ENCODE assay signal across 1 cellular context in the genomic region with DNA sequence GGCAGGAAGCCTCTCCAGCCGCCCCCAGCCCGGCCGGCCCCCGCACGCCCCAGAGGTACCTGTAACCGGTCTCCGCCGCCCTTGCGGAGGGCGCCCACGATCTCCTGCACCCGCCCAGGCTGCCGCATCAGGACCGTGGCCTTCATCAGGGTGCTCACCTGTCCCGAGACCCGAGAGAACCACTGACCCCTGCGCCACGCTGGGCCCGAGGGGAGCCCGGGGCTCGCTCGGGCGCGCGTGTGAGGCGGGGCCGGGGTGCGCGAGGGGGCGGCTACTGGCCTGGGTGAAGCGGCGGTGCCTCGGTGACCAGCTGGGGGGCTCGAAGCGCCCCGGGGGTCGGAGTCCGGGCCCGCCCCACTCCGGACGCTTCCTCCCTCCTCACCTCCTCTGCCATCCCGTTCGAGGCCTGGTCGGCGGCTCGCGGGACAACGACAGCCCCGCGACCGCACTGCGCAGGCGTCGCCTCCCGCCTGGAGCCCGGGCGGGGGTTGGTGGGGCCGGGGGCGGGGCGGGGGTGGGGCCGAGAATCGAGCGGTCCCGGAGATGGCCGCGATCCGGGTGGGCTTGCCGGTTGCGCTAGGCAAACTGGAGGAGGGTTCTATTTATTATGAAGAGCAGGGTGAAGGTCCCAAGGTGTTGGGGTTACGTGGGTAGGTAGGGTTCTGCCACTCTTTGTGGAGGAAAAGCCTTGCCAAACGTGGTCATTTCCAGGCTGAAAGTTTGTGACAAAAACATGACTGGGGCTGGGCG.
TF ChIP-seq lines count a peak whose summit lies in the region.

A gene (minus strand): TSS at position 433 of the 750 bp plus-strand sequence. CDS start 39 bp downstream, at position 394.

TF ChIP-seq in HepG2, 621 proteins besides CTCF, POLR2A, EP300 and RAD21 (continued from another document and continues in another):
- TF ChIP-seq, protein P1, sequence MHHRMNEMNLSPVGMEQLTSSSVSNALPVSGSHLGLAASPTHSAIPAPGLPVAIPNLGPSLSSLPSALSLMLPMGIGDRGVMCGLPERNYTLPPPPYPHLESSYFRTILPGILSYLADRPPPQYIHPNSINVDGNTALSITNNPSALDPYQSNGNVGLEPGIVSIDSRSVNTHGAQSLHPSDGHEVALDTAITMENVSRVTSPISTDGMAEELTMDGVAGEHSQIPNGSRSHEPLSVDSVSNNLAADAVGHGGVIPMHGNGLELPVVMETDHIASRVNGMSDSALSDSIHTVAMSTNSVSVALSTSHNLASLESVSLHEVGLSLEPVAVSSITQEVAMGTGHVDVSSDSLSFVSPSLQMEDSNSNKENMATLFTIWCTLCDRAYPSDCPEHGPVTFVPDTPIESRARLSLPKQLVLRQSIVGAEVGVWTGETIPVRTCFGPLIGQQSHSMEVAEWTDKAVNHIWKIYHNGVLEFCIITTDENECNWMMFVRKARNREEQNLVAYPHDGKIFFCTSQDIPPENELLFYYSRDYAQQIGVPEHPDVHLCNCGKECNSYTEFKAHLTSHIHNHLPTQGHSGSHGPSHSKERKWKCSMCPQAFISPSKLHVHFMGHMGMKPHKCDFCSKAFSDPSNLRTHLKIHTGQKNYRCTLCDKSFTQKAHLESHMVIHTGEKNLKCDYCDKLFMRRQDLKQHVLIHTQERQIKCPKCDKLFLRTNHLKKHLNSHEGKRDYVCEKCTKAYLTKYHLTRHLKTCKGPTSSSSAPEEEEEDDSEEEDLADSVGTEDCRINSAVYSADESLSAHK (CRISPR knock-in tag; IDR thresholded peaks at IDR 0.05; ENCODE audit: borderline replicate concordance): no peak
- TF ChIP-seq ZNF546 (CRISPR knock-in tag; conservative IDR thresholded peaks at IDR 0.05) (peak; percentile 96), HOXA5 (CRISPR knock-in tag; IDR thresholded peaks at IDR 0.05) (peak; percentile 53), ZNF556 (CRISPR knock-in tag; IDR thresholded peaks at IDR 0.05; ENCODE audit: borderline replicate concordance) (no peak; the same call in 1 of the 2 replicates), KLF13 (CRISPR knock-in tag; IDR thresholded peaks at IDR 0.05) (0 out of 2 replicates have a peak, but pooled peaks have one; percentile 54), ZNF550 (CRISPR knock-in tag; IDR thresholded peaks at IDR 0.05; ENCODE audit: borderline replicate concordance) (no peak), ZNF616 (CRISPR knock-in tag; IDR thresholded peaks at IDR 0.05; ENCODE audit: low read depth) (peak; percentile 65; the same call in 1 of the 2 replicates), KLF16 (CRISPR knock-in tag; IDR thresholded peaks at IDR 0.05) (no peak; a peak in 2 of 4 replicates), ZNF317 (CRISPR knock-in tag; IDR thresholded peaks at IDR 0.05) (no peak), NBN (conservative IDR thresholded peaks at IDR 0.05) (no peak), ZNF563 (CRISPR knock-in tag; IDR thresholded peaks at IDR 0.05) (peak; percentile 83), ZKSCAN8 (CRISPR knock-in tag; IDR thresholded peaks at IDR 0.05; ENCODE audit: borderline replicate concordance) (no peak), KAT8 (CRISPR knock-in tag; IDR thresholded peaks at IDR 0.05) (no peak; the same call in 1 of the 2 replicates), ZNF350 (CRISPR knock-in tag; IDR thresholded peaks at IDR 0.05; ENCODE audit: borderline replicate concordance, low read depth) (no peak), SMC3 (IDR thresholded peaks at IDR 0.05; ENCODE audit: low read length) (no peak), ZNF607 (CRISPR knock-in tag; IDR thresholded peaks at IDR 0.05; ENCODE audit: borderline replicate concordance) (0 out of 2 replicates have a peak, but pooled peaks have one; percentile 70), MTF1 (CRISPR knock-in tag; IDR thresholded peaks at IDR 0.05) (no peak), PHB2 (IDR thresholded peaks at IDR 0.05; ENCODE audit: partially characterized antibody) (no peak), ZNF883 (CRISPR knock-in tag; IDR thresholded peaks at IDR 0.05; ENCODE audit: not compliant biosample characterization) (peak; percentile 94), SNRNP70 (IDR thresholded peaks at IDR 0.05; ENCODE audit: low read depth, low read length) (no peak), CHD4 (IDR thresholded peaks at IDR 0.05; ENCODE audit: borderline replicate concordance, low read length) (no peak), SUZ12 (IDR thresholded peaks at IDR 0.05; ENCODE audit: low read depth, low read length) (no peak), ZSCAN29 (CRISPR knock-in tag; conservative IDR thresholded peaks at IDR 0.05) (no peak)
- TF ChIP-seq, protein P2, sequence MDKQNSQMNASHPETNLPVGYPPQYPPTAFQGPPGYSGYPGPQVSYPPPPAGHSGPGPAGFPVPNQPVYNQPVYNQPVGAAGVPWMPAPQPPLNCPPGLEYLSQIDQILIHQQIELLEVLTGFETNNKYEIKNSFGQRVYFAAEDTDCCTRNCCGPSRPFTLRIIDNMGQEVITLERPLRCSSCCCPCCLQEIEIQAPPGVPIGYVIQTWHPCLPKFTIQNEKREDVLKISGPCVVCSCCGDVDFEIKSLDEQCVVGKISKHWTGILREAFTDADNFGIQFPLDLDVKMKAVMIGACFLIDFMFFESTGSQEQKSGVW (CRISPR knock-in tag; IDR thresholded peaks at IDR 0.05; ENCODE audit: borderline replicate concordance): no peak
- TF ChIP-seq, protein P3, sequence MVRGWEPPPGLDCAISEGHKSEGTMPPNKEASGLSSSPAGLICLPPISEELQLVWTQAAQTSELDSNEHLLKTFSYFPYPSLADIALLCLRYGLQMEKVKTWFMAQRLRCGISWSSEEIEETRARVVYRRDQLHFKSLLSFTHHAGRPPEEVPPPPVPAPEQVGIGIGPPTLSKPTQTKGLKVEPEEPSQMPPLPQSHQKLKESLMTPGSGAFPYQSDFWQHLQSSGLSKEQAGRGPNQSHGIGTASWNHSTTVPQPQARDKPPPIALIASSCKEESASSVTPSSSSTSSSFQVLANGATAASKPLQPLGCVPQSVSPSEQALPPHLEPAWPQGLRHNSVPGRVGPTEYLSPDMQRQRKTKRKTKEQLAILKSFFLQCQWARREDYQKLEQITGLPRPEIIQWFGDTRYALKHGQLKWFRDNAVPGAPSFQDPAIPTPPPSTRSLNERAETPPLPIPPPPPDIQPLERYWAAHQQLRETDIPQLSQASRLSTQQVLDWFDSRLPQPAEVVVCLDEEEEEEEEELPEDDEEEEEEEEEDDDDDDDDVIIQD (CRISPR knock-in tag; IDR thresholded peaks at IDR 0.05; ENCODE audit: low read depth): no peak
- TF ChIP-seq, protein P4, sequence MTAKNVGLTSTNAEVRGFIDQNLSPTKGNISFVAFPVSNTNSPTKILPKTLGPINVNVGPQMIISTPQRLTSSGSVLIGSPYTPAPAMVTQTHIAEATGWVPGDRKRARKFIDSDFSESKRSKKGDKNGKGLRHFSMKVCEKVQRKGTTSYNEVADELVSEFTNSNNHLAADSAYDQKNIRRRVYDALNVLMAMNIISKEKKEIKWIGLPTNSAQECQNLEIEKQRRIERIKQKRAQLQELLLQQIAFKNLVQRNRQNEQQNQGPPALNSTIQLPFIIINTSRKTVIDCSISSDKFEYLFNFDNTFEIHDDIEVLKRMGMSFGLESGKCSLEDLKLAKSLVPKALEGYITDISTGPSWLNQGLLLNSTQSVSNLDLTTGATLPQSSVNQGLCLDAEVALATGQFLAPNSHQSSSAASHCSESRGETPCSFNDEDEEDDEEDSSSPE (CRISPR knock-in tag; IDR thresholded peaks at IDR 0.05): no peak
- TF ChIP-seq, protein P5, sequence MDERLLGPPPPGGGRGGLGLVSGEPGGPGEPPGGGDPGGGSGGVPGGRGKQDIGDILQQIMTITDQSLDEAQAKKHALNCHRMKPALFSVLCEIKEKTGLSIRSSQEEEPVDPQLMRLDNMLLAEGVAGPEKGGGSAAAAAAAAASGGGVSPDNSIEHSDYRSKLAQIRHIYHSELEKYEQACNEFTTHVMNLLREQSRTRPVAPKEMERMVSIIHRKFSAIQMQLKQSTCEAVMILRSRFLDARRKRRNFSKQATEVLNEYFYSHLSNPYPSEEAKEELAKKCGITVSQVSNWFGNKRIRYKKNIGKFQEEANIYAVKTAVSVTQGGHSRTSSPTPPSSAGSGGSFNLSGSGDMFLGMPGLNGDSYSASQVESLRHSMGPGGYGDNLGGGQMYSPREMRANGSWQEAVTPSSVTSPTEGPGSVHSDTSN (CRISPR knock-in tag; IDR thresholded peaks at IDR 0.05): no peak
- TF ChIP-seq, protein P6, sequence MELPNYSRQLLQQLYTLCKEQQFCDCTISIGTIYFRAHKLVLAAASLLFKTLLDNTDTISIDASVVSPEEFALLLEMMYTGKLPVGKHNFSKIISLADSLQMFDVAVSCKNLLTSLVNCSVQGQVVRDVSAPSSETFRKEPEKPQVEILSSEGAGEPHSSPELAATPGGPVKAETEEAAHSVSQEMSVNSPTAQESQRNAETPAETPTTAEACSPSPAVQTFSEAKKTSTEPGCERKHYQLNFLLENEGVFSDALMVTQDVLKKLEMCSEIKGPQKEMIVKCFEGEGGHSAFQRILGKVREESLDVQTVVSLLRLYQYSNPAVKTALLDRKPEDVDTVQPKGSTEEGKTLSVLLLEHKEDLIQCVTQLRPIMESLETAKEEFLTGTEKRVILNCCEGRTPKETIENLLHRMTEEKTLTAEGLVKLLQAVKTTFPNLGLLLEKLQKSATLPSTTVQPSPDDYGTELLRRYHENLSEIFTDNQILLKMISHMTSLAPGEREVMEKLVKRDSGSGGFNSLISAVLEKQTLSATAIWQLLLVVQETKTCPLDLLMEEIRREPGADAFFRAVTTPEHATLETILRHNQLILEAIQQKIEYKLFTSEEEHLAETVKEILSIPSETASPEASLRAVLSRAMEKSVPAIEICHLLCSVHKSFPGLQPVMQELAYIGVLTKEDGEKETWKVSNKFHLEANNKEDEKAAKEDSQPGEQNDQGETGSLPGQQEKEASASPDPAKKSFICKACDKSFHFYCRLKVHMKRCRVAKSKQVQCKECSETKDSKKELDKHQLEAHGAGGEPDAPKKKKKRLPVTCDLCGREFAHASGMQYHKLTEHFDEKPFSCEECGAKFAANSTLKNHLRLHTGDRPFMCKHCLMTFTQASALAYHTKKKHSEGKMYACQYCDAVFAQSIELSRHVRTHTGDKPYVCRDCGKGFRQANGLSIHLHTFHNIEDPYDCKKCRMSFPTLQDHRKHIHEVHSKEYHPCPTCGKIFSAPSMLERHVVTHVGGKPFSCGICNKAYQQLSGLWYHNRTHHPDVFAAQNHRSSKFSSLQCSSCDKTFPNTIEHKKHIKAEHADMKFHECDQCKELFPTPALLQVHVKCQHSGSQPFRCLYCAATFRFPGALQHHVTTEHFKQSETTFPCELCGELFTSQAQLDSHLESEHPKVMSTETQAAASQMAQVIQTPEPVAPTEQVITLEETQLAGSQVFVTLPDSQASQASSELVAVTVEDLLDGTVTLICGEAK (IDR thresholded peaks at IDR 0.05): no peak
- TF ChIP-seq, protein P6 (CRISPR knock-in tag; IDR thresholded peaks at IDR 0.05): peak; percentile 42; the same call in 1 of the 2 replicates
- TF ChIP-seq, protein P7, sequence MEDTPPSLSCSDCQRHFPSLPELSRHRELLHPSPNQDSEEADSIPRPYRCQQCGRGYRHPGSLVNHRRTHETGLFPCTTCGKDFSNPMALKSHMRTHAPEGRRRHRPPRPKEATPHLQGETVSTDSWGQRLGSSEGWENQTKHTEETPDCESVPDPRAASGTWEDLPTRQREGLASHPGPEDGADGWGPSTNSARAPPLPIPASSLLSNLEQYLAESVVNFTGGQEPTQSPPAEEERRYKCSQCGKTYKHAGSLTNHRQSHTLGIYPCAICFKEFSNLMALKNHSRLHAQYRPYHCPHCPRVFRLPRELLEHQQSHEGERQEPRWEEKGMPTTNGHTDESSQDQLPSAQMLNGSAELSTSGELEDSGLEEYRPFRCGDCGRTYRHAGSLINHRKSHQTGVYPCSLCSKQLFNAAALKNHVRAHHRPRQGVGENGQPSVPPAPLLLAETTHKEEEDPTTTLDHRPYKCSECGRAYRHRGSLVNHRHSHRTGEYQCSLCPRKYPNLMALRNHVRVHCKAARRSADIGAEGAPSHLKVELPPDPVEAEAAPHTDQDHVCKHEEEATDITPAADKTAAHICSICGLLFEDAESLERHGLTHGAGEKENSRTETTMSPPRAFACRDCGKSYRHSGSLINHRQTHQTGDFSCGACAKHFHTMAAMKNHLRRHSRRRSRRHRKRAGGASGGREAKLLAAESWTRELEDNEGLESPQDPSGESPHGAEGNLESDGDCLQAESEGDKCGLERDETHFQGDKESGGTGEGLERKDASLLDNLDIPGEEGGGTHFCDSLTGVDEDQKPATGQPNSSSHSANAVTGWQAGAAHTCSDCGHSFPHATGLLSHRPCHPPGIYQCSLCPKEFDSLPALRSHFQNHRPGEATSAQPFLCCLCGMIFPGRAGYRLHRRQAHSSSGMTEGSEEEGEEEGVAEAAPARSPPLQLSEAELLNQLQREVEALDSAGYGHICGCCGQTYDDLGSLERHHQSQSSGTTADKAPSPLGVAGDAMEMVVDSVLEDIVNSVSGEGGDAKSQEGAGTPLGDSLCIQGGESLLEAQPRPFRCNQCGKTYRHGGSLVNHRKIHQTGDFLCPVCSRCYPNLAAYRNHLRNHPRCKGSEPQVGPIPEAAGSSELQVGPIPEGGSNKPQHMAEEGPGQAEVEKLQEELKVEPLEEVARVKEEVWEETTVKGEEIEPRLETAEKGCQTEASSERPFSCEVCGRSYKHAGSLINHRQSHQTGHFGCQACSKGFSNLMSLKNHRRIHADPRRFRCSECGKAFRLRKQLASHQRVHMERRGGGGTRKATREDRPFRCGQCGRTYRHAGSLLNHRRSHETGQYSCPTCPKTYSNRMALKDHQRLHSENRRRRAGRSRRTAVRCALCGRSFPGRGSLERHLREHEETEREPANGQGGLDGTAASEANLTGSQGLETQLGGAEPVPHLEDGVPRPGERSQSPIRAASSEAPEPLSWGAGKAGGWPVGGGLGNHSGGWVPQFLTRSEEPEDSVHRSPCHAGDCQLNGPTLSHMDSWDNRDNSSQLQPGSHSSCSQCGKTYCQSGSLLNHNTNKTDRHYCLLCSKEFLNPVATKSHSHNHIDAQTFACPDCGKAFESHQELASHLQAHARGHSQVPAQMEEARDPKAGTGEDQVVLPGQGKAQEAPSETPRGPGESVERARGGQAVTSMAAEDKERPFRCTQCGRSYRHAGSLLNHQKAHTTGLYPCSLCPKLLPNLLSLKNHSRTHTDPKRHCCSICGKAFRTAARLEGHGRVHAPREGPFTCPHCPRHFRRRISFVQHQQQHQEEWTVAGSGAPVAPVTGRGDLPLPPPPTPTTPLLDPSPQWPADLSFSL (CRISPR knock-in tag; IDR thresholded peaks at IDR 0.05): no peak
